In the genomic region with DNA sequence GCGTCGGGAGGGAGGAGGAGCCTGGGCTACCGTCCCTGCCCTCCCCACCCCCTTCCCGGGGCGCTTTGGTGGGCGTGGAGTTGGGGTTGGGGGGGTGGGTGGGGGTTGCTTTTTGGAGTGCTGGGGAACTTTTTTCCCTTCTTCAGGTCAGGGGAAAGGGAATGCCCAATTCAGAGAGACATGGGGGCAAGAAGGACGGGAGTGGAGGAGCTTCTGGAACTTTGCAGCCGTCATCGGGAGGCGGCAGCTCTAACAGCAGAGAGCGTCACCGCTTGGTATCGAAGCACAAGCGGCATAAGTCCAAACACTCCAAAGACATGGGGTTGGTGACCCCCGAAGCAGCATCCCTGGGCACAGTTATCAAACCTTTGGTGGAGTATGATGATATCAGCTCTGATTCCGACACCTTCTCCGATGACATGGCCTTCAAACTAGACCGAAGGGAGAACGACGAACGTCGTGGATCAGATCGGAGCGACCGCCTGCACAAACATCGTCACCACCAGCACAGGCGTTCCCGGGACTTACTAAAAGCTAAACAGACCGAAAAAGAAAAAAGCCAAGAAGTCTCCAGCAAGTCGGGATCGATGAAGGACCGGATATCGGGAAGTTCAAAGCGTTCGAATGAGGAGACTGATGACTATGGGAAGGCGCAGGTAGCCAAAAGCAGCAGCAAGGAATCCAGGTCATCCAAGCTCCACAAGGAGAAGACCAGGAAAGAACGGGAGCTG, we compare ENCODE assay signal across 7 cellular contexts. TPM values are rescaled to one million over a fixed set of nuclear protein-coding genes. Genes with fewer than 3 reads are reported as not detected.
A peak's percentile ranks its signal among the peaks of the same experiment; 100 is the strongest.
DNase-seq lines count a peak whose midpoint lies in the region; ATAC-seq and TF ChIP-seq lines count a peak whose summit lies in the region.

No MANE protein-coding gene starts in this region.

- RAD21 ChIA-PET in HCT116 (lab: Charles Lee; ENCODE audit: low non-redundant PET in 1 of 2, low total read pairs in 2 of 2, uncharacterized antibody in 2 of 2, unreplicated experiment in 2 of 2) = no interaction called here

- no peaks in the 10 kb centered on the region for H3K27me3 ChIP-seq in HCT116 (ENCODE audit: insufficient read depth, low read length)
- no peaks in the 10 kb centered on the region for H3K27me3 ChIP-seq in OCI-LY1 (ENCODE audit: insufficient read depth, low read length)
- H3K27me3 ChIP-seq in right atrium auricular region = no peaks in the 10 kb centered on the region

- H3K9me3 ChIP-seq in HCT116 (ENCODE audit: control insufficient read depth in 1 of 2, insufficient read depth in 1 of 2, low read depth in 1 of 2, low read length in 2 of 2) (no peaks in the 10 kb centered on the region), OCI-LY1 (ENCODE audit: low read length) (no peaks in the 10 kb centered on the region), right atrium auricular region (no peaks in the 10 kb centered on the region)

- intact Hi-C loops in HCT116 (cut with micrococcal nuclease) = no loop called here

- H3K4me1 ChIP-seq in HCT116 (ENCODE audit: control insufficient read depth in 1 of 2, insufficient read depth in 2 of 2, low read length in 2 of 2) (peaks cover 12 to 29% of the 10 kb centered on the region in 2 experiments; a peak in 3 of 4 replicates), OCI-LY1 (ENCODE audit: insufficient read depth, low read length, severe bottlenecking) (peaks cover 31% of the 10 kb centered on the region), right atrium auricular region (peaks cover 0 to 42% of the 10 kb centered on the region in 2 donors)

- no peak for TF ChIP-seq POLR2A in HCT116 (IDR thresholded peaks at IDR 0.05; ENCODE audit: borderline replicate concordance, extremely low read depth, insufficient read depth, insufficient read length)

- H3K4me2 ChIP-seq in HCT116 (ENCODE audit: low read length) (peak overlapping the region; percentile 89), OCI-LY1 (ENCODE audit: low read length) (peak overlapping the region; percentile 82)

- H3K9me2 ChIP-seq in HCT116 (ENCODE audit: insufficient read depth) (no peaks in the 10 kb centered on the region), OCI-LY1 (ENCODE audit: low read depth, low read length) (no peaks in the 10 kb centered on the region)

- ATAC-seq in HCT116 = no peak

- BruUV-seq in HCT116 (replicated peaks; lab: Mats Ljungman, UMichigan) = no TSS peak

- CTCF ChIA-PET in HCT116 (lab: Charles Lee) = interaction anchor here (1.1 kb wide), 1 partner anchor 160 kb away, joined by 5 read pairs; no protein-coding TSS in a partner anchor

- no peaks in the 10 kb centered on the region for H3F3A ChIP-seq in OCI-LY1 (ENCODE audit: insufficient read depth, low read length)

- H3K79me2 ChIP-seq in HCT116 (ENCODE audit: insufficient read depth, low read length) (peaks cover 56% of the 10 kb centered on the region), OCI-LY1 (ENCODE audit: insufficient read depth, low read length) (peaks cover 50% of the 10 kb centered on the region)

- H3K36me3 ChIP-seq in HCT116 (ENCODE audit: control insufficient read depth in 1 of 2, insufficient read depth in 2 of 2, low read length in 2 of 2) (peaks cover 0 to 4% of the 10 kb centered on the region in 2 experiments; a peak in 1 of 4 replicates), OCI-LY1 (ENCODE audit: insufficient read depth, low read length) (peaks cover 27% of the 10 kb centered on the region; the same call in 1 of the 2 replicates), right atrium auricular region (no peaks in the 10 kb centered on the region)

- no peak for TF ChIP-seq RAD21 in HCT116 (IDR thresholded peaks at IDR 0.05; ENCODE audit: low read depth)

- H3K4me3 ChIP-seq in GM12864 (ENCODE audit: low read depth, low read length) (peak overlapping the region; percentile 98), HCT116 (replicated peaks in 1 of 2; ENCODE audit: low read depth in 1 of 2, low read length in 2 of 2) (peak overlapping the region; percentile 87 to 92), OCI-LY1 (ENCODE audit: low read depth, low read length, poor library complexity, severe bottlenecking) (peak overlapping the region; percentile 70), right atrium auricular region (peak overlapping the region; percentile 84 to 94)

- TF ChIP-seq CTCF in GM12864 (IDR thresholded peaks at IDR 0.05; ENCODE audit: low read depth, low read length, missing control alignments) (no peak), HCT116 (IDR thresholded peaks at IDR 0.05 in 2 of 3, conservative IDR thresholded peaks at IDR 0.05 in 1 of 3; ENCODE audit: borderline replicate concordance in 1 of 3, insufficient read depth in 1 of 3, low read depth in 2 of 3, low read length in 2 of 3) (no peak), OCI-LY1 (IDR thresholded peaks at IDR 0.05; ENCODE audit: low read length) (no peak), right atrium auricular region (IDR thresholded peaks at IDR 0.05) (no peak)

- H2AFZ ChIP-seq in HCT116 (ENCODE audit: low read depth, low read length, poor library complexity, severe bottlenecking) (no peak overlapping the region), OCI-LY1 (ENCODE audit: low read length) (no peak overlapping the region)

- POLR2A ChIA-PET in HCT116 (lab: Charles Lee) = interaction anchor here (1.4 to 1.6 kb wide), 4 partner anchors 10 to 23 kb away, joined by 3 to 24 read pairs (median 6); a partner anchor contains a TSS

- H4K20me1 ChIP-seq in HCT116 (ENCODE audit: insufficient read depth) = peaks cover 5% of the 10 kb centered on the region; the same call in 1 of the 2 replicates
- no peaks in the 10 kb centered on the region; the same call in 1 of the 2 replicates for H4K20me1 ChIP-seq in OCI-LY1 (ENCODE audit: insufficient read depth, low read length)

- peak overlapping the region; percentile 91 for H3K27ac ChIP-seq in HCT116 (ENCODE audit: low read depth, low read length)
- H3K27ac ChIP-seq in OCI-LY1 (ENCODE audit: low read depth, low read length, poor library complexity, severe bottlenecking) = peak overlapping the region; percentile 60
- H3K27ac ChIP-seq in right atrium auricular region = peak overlapping the region; percentile 98 to 99

- DNase-seq in GM12864 (ENCODE audit: low read depth) = no peak
- no peak for DNase-seq in HCT116 (ENCODE audit: low read depth, low spot score)
- DNase-seq in amygdala (lab: John Stamatoyannopoulos, UW) = peak in 34 of 56 donors; percentile 8 to 72 (median 43)
- DNase-seq in right atrium auricular region (ENCODE audit: low spot score) = no peak
- peak; percentile 29 for DNase-seq in renal cortical epithelial cell (ENCODE audit: low read depth)
- no peak for DNase-seq in GDM1 (lab: John Stamatoyannopoulos, UW)

- H3K9ac ChIP-seq in HCT116 (ENCODE audit: low read length) = peak overlapping the region; percentile 99
- H3K9ac ChIP-seq in OCI-LY1 (ENCODE audit: low read length) = peak overlapping the region; percentile 69

TF ChIP-seq in HCT116, 20 proteins besides CTCF, POLR2A, EP300 and RAD21 (continues in another document):
- TF ChIP-seq CEBPB (IDR thresholded peaks at IDR 0.05; ENCODE audit: low read depth) = no peak
- no peak for TF ChIP-seq EZH2phosphoT487 (IDR thresholded peaks at IDR 0.05; ENCODE audit: borderline replicate concordance)
- no peak for TF ChIP-seq EGR1 (IDR thresholded peaks at IDR 0.05; ENCODE audit: low read depth)
- TF ChIP-seq, protein P1, sequence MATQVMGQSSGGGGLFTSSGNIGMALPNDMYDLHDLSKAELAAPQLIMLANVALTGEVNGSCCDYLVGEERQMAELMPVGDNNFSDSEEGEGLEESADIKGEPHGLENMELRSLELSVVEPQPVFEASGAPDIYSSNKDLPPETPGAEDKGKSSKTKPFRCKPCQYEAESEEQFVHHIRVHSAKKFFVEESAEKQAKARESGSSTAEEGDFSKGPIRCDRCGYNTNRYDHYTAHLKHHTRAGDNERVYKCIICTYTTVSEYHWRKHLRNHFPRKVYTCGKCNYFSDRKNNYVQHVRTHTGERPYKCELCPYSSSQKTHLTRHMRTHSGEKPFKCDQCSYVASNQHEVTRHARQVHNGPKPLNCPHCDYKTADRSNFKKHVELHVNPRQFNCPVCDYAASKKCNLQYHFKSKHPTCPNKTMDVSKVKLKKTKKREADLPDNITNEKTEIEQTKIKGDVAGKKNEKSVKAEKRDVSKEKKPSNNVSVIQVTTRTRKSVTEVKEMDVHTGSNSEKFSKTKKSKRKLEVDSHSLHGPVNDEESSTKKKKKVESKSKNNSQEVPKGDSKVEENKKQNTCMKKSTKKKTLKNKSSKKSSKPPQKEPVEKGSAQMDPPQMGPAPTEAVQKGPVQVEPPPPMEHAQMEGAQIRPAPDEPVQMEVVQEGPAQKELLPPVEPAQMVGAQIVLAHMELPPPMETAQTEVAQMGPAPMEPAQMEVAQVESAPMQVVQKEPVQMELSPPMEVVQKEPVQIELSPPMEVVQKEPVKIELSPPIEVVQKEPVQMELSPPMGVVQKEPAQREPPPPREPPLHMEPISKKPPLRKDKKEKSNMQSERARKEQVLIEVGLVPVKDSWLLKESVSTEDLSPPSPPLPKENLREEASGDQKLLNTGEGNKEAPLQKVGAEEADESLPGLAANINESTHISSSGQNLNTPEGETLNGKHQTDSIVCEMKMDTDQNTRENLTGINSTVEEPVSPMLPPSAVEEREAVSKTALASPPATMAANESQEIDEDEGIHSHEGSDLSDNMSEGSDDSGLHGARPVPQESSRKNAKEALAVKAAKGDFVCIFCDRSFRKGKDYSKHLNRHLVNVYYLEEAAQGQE (IDR thresholded peaks at IDR 0.05; ENCODE audit: low read depth) = no peak
- TF ChIP-seq, protein P2, sequence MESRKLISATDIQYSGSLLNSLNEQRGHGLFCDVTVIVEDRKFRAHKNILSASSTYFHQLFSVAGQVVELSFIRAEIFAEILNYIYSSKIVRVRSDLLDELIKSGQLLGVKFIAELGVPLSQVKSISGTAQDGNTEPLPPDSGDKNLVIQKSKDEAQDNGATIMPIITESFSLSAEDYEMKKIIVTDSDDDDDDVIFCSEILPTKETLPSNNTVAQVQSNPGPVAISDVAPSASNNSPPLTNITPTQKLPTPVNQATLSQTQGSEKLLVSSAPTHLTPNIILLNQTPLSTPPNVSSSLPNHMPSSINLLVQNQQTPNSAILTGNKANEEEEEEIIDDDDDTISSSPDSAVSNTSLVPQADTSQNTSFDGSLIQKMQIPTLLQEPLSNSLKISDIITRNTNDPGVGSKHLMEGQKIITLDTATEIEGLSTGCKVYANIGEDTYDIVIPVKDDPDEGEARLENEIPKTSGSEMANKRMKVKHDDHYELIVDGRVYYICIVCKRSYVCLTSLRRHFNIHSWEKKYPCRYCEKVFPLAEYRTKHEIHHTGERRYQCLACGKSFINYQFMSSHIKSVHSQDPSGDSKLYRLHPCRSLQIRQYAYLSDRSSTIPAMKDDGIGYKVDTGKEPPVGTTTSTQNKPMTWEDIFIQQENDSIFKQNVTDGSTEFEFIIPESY (IDR thresholded peaks at IDR 0.05; ENCODE audit: extremely low read depth, insufficient replicate concordance, low read length) = no peak
- no peak for TF ChIP-seq SP1 (IDR thresholded peaks at IDR 0.05; ENCODE audit: low read depth)

RNA-seq across cellular contexts. Expression of a gene that starts 0.8 kb away (rescaled TPM):
- total RNA-seq in HCT116 (2021; ENCODE audit: unreplicated experiment) (51.2 TPM), right atrium auricular region (10 to 100 TPM; 15.9 to 18.9 TPM), renal cortical epithelial cell (18.6 and 38.9 TPM in 2 replicates)
- polyA plus RNA-seq in HCT116 (2012) = 15.0 and 19.3 TPM in 2 replicates

RNA-seq across cellular contexts. Expression of a gene that starts 11.0 kb away (rescaled TPM):
- 55.7 TPM for total RNA-seq in HCT116 (2021; ENCODE audit: unreplicated experiment)
- 21.2 and 27.4 TPM in 2 replicates for polyA plus RNA-seq in HCT116 (2012)
- 10 to 100 TPM; 15.9 to 19.0 TPM for total RNA-seq in right atrium auricular region
- 18.1 and 28.2 TPM in 2 replicates for total RNA-seq in renal cortical epithelial cell

Comparison
In these comparisons a context has a peak if more than half of its experiments do, and no peak if none do; other contexts are left out.
1. DNase-seq: peak in amygdala (34 of 56) and renal cortical epithelial cell (single experiment); none in GM12864 (single experiment), HCT116 (single experiment), right atrium auricular region (single experiment) and GDM1 (single experiment).
2. Peak in every context shown above with its lines, with median percentiles within 50 percentile points of each other: H3K4me3 ChIP-seq and H3K27ac ChIP-seq.